ENCODE assay signal across 16 cellular contexts in genomic region chr1:178797590-178797989, GRCh38.
DNase-seq lines count a peak whose midpoint lies in the region; ATAC-seq, FAIRE-seq and TF ChIP-seq lines count a peak whose summit lies in the region.
"Had no signal": no experiment of that assay in that cellular context is flagged by ENCODE, and none has a peak within 500 bp of the region (broad histone marks: within the 10 kb centered on the region; RNA-seq: fewer than 3 reads in every experiment).

No MANE protein-coding gene starts in this region.

- H4K20me1 ChIP-seq in K562 (replicated peaks; ENCODE audit: control insufficient read depth, insufficient read depth, low read length), result no peaks in the 10 kb centered on the region
- H4K20me1 ChIP-seq: BLaER1 had no signal

- TF ChIP-seq CTCF in K562 (IDR thresholded peaks at IDR 0.05 in 2 of 3, conservative IDR thresholded peaks at IDR 0.05 in 1 of 3; ENCODE audit: insufficient read depth in 2 of 3, low read depth in 1 of 3, low read length in 3 of 3) (no peak), thyroid gland (IDR thresholded peaks at IDR 0.05) (no peak)

- H3K9me3 ChIP-seq in K562 (replicated peaks; ENCODE audit: control insufficient read depth, insufficient read depth, low read depth, low read length) (no peaks in the 10 kb centered on the region), thyroid gland (no peaks in the 10 kb centered on the region)
- H3K9me3 ChIP-seq: Caco-2 had no signal

- H3K4me3 ChIP-seq in K562 (no peak overlapping the region), thyroid gland (replicated peaks in 1 of 3) (no peak overlapping the region)
- H3K4me3 ChIP-seq: BLaER1, GM12878, GM23338 had no signal

- H3K9me3 Mint-ChIP-seq in activated naive CD8-positive, alpha-beta T cell treated with anti-CD3 and anti-CD28 coated beads for 36 hours, result peaks cover 7% of the 10 kb centered on the region
- H3K9me3 Mint-ChIP-seq: GM23338, H9 had no signal

- no peaks in the 10 kb centered on the region for H3K36me3 ChIP-seq in K562 (ENCODE audit: control insufficient read depth, insufficient read depth, low read length)
- no peaks in the 10 kb centered on the region for H3K36me3 ChIP-seq in thyroid gland

- no peak for TF ChIP-seq EP300 in K562 (IDR thresholded peaks at IDR 0.05; ENCODE audit: low read length)

- in situ Hi-C loops in K562 (cut with MboI), result loop anchor here (10.0 kb wide), 1 partner anchor 587 kb away; no protein-coding TSS in a partner anchor

- H3K4me1 ChIP-seq in K562 (replicated peaks in 1 of 2; ENCODE audit: control insufficient read depth in 2 of 2, insufficient read depth in 2 of 2, low read length in 2 of 2), result no peaks in the 10 kb centered on the region
- peaks cover 5 to 8% of the 10 kb centered on the region in 2 donors for H3K4me1 ChIP-seq in thyroid gland
- H3K4me1 ChIP-seq: BLaER1, Caco-2 had no signal

- no peaks in the 10 kb centered on the region for H3K27me3 Mint-ChIP-seq in activated naive CD8-positive, alpha-beta T cell treated with anti-CD3 and anti-CD28 coated beads for 36 hours
- H3K27me3 Mint-ChIP-seq: CD8-positive, alpha-beta memory T cell had no signal

- H3K79me2 ChIP-seq in K562 (ENCODE audit: control insufficient read depth, insufficient read depth, low read length), result no peaks in the 10 kb centered on the region

- no peak for ATAC-seq in K562
- no peak for ATAC-seq in GM19455 (IDR thresholded peaks at IDR 0.05; ENCODE audit: unreplicated experiment)
- ATAC-seq: GM12878, GM23338 had no signal

- intact Hi-C loops in K562 (cut with micrococcal nuclease), result no loop called here
- intact Hi-C loops in thyroid gland (cut with DNase I), result no loop called here

- TF ChIP-seq POLR2A in K562 (conservative IDR thresholded peaks at IDR 0.05) (no peak), thyroid gland (IDR thresholded peaks at IDR 0.05) (no peak)

- TF ChIP-seq RAD21 in K562 (CRISPR knock-in tag; conservative IDR thresholded peaks at IDR 0.05 in 1 of 2, IDR thresholded peaks at IDR 0.05 in 1 of 2), result no peak

- no peak overlapping the region for H3K4me3 Mint-ChIP-seq in activated naive CD8-positive, alpha-beta T cell treated with anti-CD3 and anti-CD28 coated beads for 36 hours
- H3K4me3 Mint-ChIP-seq: CD8-positive, alpha-beta memory T cell; GM23338; H9 had no signal

- H3K4me2 ChIP-seq in K562 (ENCODE audit: insufficient read depth, low read length), result no peak overlapping the region
- H3K4me2 ChIP-seq: BLaER1, GM23338 had no signal

- peaks cover 15% of the 10 kb centered on the region for H3K36me3 Mint-ChIP-seq in activated naive CD8-positive, alpha-beta T cell treated with anti-CD3 and anti-CD28 coated beads for 36 hours

- CTCF ChIA-PET in K562 (lab: Yijun Ruan, JAX; ENCODE audit: low intra/inter-chr PET ratio), result no interaction called here

- no peak overlapping the region for H2AFZ ChIP-seq in K562 (ENCODE audit: low read depth, low read length)
- H2AFZ ChIP-seq: GM23338 had no signal

- no peak overlapping the region for H3K27ac Mint-ChIP-seq in activated naive CD8-positive, alpha-beta T cell treated with anti-CD3 and anti-CD28 coated beads for 36 hours
- H3K27ac Mint-ChIP-seq: CD8-positive, alpha-beta memory T cell; GM23338; H9 had no signal

- 3% methylated on average over 2 of the region's 2 CpGs for WGBS in K562 (ENCODE audit: insufficient coverage, low coverage, missing lambda C conversion rate)
- 91 to 92% methylated on average over 2 of the region's 2 CpGs for WGBS in thyroid gland, 2 donors

- peak; percentile 42 for DNase-seq in NOMO-1 treated with DMSO at 0.1 percent for 48 hours (lab: John Stamatoyannopoulos, UW; ENCODE audit: unreplicated experiment)
- DNase-seq in NOMO-1 treated with dmso at 0.1 percent for 144 hours (lab: John Stamatoyannopoulos, UW; ENCODE audit: unreplicated experiment), result no peak
- peak; percentile 27 for DNase-seq in OCI-M1 (lab: John Stamatoyannopoulos, UW)
- DNase-seq in K562 (ENCODE audit: extremely low read depth in 1 of 4, low spot score in 3 of 4), result no peak
- no peak for DNase-seq in thyroid gland
- DNase-seq in activated naive CD8-positive, alpha-beta T cell treated with anti-CD3 and anti-CD28 coated beads for 36 hours, result no peak
- no peak for DNase-seq in stimulated activated CD4-positive, alpha-beta T cell treated with anti-CD3 and anti-CD28 coated beads, Interleukin-1b, Interleukin-23, amount 100 ng/mL, for 48 hours
- DNase-seq: Caco-2; CD8-positive, alpha-beta memory T cell; H9 had no signal

- no peaks in the 10 kb centered on the region for H3K27me3 ChIP-seq in K562 (ENCODE audit: control insufficient read depth in 2 of 2, insufficient read depth in 2 of 2, low read length in 2 of 2)
- no peaks in the 10 kb centered on the region for H3K27me3 ChIP-seq in thyroid gland
- H3K27me3 ChIP-seq: BLaER1 had no signal

- peaks cover 2% of the 10 kb centered on the region for H3K4me1 Mint-ChIP-seq in activated naive CD8-positive, alpha-beta T cell treated with anti-CD3 and anti-CD28 coated beads for 36 hours
- H3K4me1 Mint-ChIP-seq: CD8-positive, alpha-beta memory T cell; GM23338; H9 had no signal

- no peak overlapping the region for H3K27ac ChIP-seq in K562 (ENCODE audit: extremely low read depth, low read depth, low read length)
- H3K27ac ChIP-seq in thyroid gland, result peak overlapping the region in 2 of 3 donors; percentile 27 to 34
- H3K27ac ChIP-seq: 22Rv1, BLaER1 had no signal

- no peak for FAIRE-seq in K562 (lab: Jason Lieb, UNC)
- FAIRE-seq: GM12878, GM18507 had no signal

- no peaks in the 10 kb centered on the region for H3K9me1 ChIP-seq in K562 (ENCODE audit: control insufficient read depth, insufficient read depth, low read length)

- no TSS peak for BruUV-seq in K562 (replicated peaks; lab: Mats Ljungman, UMichigan)

- no peak overlapping the region for H3K9ac ChIP-seq in K562 (ENCODE audit: insufficient read depth in 1 of 2, low read depth in 2 of 2, low read length in 2 of 2)
- H3K9ac ChIP-seq: BLaER1 had no signal

- POLR2A ChIA-PET in K562 (lab: Yijun Ruan, JAX), result interaction anchor here (0.9 kb wide), 1 partner anchor 15 kb away, joined by 5 read pairs; no protein-coding TSS in a partner anchor

TF ChIP-seq in K562, 482 proteins besides CTCF, POLR2A, EP300 and RAD21:
- TF ChIP-seq CEBPG (CRISPR knock-in tag; IDR thresholded peaks at IDR 0.05) (no peak), CEBPG (tag; conservative IDR thresholded peaks at IDR 0.05 in 1 of 2, IDR thresholded peaks at IDR 0.05 in 1 of 2) (peak; percentile 60 to 76), DNMT1 (IDR thresholded peaks at IDR 0.05) (no peak), SMAD2 (IDR thresholded peaks at IDR 0.05; ENCODE audit: low read depth, low read length) (no peak), RBFOX2 (IDR thresholded peaks at IDR 0.05; ENCODE audit: low read depth, low read length) (no peak), ATF3 (IDR thresholded peaks at IDR 0.05) (peak; percentile 65), ATF3 (CRISPR knock-in tag; conservative IDR thresholded peaks at IDR 0.05) (no peak), FOXJ2 (tag; IDR thresholded peaks at IDR 0.05) (no peak), ZFP30 (CRISPR knock-in tag; IDR thresholded peaks at IDR 0.05; ENCODE audit: borderline replicate concordance) (no peak), GABPB1 (CRISPR knock-in tag; IDR thresholded peaks at IDR 0.05) (no peak), ZNF778 (CRISPR knock-in tag; IDR thresholded peaks at IDR 0.05) (no peak), NCOA1 (IDR thresholded peaks at IDR 0.05; ENCODE audit: low read depth) (no peak), BDP1 (IDR thresholded peaks at IDR 0.05; ENCODE audit: insufficient read depth, insufficient read length) (no peak)
- TF ChIP-seq, protein P1, sequence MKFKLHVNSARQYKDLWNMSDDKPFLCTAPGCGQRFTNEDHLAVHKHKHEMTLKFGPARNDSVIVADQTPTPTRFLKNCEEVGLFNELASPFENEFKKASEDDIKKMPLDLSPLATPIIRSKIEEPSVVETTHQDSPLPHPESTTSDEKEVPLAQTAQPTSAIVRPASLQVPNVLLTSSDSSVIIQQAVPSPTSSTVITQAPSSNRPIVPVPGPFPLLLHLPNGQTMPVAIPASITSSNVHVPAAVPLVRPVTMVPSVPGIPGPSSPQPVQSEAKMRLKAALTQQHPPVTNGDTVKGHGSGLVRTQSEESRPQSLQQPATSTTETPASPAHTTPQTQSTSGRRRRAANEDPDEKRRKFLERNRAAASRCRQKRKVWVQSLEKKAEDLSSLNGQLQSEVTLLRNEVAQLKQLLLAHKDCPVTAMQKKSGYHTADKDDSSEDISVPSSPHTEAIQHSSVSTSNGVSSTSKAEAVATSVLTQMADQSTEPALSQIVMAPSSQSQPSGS (CRISPR knock-in tag; IDR thresholded peaks at IDR 0.05), result no peak
- TF ChIP-seq, protein P2, sequence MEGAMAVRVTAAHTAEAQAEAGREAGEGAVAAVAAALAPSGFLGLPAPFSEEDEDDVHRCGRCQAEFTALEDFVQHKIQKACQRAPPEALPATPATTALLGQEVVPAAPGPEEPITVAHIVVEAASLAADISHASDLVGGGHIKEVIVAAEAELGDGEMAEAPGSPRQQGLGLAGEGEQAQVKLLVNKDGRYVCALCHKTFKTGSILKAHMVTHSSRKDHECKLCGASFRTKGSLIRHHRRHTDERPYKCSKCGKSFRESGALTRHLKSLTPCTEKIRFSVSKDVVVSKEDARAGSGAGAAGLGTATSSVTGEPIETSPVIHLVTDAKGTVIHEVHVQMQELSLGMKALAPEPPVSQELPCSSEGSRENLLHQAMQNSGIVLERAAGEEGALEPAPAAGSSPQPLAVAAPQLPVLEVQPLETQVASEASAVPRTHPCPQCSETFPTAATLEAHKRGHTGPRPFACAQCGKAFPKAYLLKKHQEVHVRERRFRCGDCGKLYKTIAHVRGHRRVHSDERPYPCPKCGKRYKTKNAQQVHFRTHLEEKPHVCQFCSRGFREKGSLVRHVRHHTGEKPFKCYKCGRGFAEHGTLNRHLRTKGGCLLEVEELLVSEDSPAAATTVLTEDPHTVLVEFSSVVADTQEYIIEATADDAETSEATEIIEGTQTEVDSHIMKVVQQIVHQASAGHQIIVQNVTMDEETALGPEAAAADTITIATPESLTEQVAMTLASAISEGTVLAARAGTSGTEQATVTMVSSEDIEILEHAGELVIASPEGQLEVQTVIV (CRISPR knock-in tag; IDR thresholded peaks at IDR 0.05; ENCODE audit: borderline replicate concordance), result no peak

Comparison
In these comparisons a context has a peak if more than half of its experiments do, and no peak if none do; other contexts are left out.
1. DNase-seq: peak in NOMO-1 treated with DMSO at 0.1 percent for 48 hours (single experiment) and OCI-M1 (single experiment); none in NOMO-1 treated with dmso at 0.1 percent for 144 hours (single experiment), K562 (0 of 4), thyroid gland (0 of 2), activated naive CD8-positive, alpha-beta T cell treated with anti-CD3 and anti-CD28 coated beads for 36 hours (single experiment) and stimulated activated CD4-positive, alpha-beta T cell treated with anti-CD3 and anti-CD28 coated beads, Interleukin-1b, Interleukin-23, amount 100 ng/mL, for 48 hours (single experiment).